ENCODE assay signal across 1 cellular context in the genomic region with DNA sequence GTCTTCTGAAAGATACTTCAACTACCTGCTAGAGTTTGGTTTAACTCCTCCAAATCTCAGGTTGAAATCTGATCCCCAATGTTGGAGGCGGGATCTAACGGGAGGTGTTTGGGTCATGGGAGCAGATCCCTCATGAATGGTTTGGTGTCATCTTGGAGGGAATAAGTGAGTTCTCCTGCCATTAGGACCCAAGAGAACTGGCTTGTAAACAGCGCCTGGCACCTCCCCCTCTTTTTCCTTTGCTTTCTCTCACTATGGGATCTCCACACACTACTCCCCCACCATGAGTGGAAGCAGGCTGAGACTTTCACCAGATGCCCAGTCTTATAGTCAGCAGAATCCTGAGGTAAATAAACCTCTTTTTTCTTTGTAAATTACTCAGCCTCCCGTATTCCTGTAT.
TF ChIP-seq lines count a peak whose summit lies in the region.

No MANE protein-coding gene starts in this region.

TF ChIP-seq in HepG2, 621 proteins besides CTCF, POLR2A, EP300 and RAD21:
- TF ChIP-seq ZSCAN31 (CRISPR knock-in tag; IDR thresholded peaks at IDR 0.05; ENCODE audit: low read depth) (no peak), SIX4 (CRISPR knock-in tag; IDR thresholded peaks at IDR 0.05) (peak; percentile 64; the same call in 1 of the 2 replicates), ZBTB33 (CRISPR knock-in tag; IDR thresholded peaks at IDR 0.05) (peak; percentile 77), SIX1 (CRISPR knock-in tag; IDR thresholded peaks at IDR 0.05; ENCODE audit: borderline replicate concordance) (peak; percentile 63; the same call in 1 of the 2 replicates), XRCC5 (optimal IDR thresholded peaks at IDR 0.05; ENCODE audit: low read length) (no peak), NPAS2 (CRISPR knock-in tag; IDR thresholded peaks at IDR 0.05; ENCODE audit: borderline replicate concordance) (no peak), ZMYM4 (CRISPR knock-in tag; IDR thresholded peaks at IDR 0.05) (0 out of 2 replicates have a peak, but pooled peaks have one; percentile 14)
